In the genomic region with DNA sequence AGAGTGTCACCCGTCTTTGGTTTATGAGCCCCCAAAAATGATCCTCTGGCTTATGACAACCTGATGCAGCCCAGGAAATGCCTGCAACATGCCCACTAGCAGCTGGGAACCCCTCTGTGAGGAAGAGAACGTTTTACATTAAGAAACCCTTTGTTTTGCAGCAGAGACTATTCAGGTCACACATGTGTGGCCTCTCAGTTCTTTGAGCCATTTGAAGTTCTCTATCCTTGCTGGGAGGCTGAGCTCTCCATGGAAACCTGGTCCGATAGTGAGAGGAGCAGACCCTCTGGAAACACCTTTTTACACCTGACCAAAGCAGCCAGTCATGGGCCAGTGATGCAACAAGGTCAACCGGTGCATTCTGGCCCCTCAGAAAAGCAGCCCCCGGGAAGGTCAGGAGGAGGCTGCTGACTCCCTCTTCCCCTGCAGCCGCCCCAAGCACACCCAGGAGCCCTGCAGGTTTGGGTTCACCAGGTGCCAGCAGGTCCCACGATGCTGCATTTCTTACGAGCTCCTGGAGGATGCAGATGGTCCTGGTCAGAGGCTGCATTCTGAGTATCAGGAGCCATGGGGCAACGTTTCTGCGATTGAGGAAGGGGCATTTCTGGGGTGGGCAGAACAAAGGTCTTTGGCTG, we compare ENCODE assay signal across 32 cellular contexts.
"Had no signal": no experiment of that assay in that cellular context is flagged by ENCODE, and none has a peak within 500 bp of the region (broad histone marks: within the 10 kb centered on the region; RNA-seq: fewer than 3 reads in every experiment).

No MANE protein-coding gene starts in this region.

- H3K27me3 Mint-ChIP-seq: activated B cell treated with CpG ODN at 0.5 μM for 24 hours; activated CD4-positive, alpha-beta memory T cell treated with anti-CD3 and anti-CD28 coated beads for 36 hours had no signal

- H3K36me3 Mint-ChIP-seq: activated CD4-positive, alpha-beta memory T cell treated with anti-CD3 and anti-CD28 coated beads for 36 hours; activated naive CD4-positive, alpha-beta T cell treated with anti-CD3 and anti-CD28 coated beads, Interleukin-2, amount 50 U/mL, for 72 hours had no signal

- H3K4me3 Mint-ChIP-seq: activated B cell treated with CpG ODN at 0.5 μM for 24 hours; activated CD4-positive, alpha-beta memory T cell treated with anti-CD3 and anti-CD28 coated beads for 36 hours; activated naive CD4-positive, alpha-beta T cell treated with anti-CD3 and anti-CD28 coated beads for 36 hours; activated T-cell treated with anti-CD3 and anti-CD28 coated beads, Interleukin-2, amount 50 U/mL, for 4 hours; activated T-helper 1 cell treated with anti-CD3 and anti-CD28 coated beads, Interleukin-12 subunit alpha, Interleukin-12 subunit beta, Interleukin-2, Interleukin-4 antibody, amounts not matched to agents 30 ng/mL and 10 ng/mL and 1 ng/mL, durations not matched to agents 14 hours and 24 hours and 36 hours; T-helper 1 cell treated with Interleukin-12 subunit alpha and Interleukin-12 subunit beta and Interleukin-4 antibody, amounts not matched to agents 30 μg/mL and 1 μg/mL, for 36 hours; T-helper 2 cell treated with Interferon-gamma antibody and Interleukin-4, amounts not matched to agents 5 μg/mL and 100 μg/mL, for 36 hours had no signal

- H3K36me3 ChIP-seq: adrenal gland, breast epithelium had no signal

- H3K9me3 ChIP-seq: adrenal gland, body of pancreas, breast epithelium had no signal

- H3K4me1 ChIP-seq: breast epithelium had no signal

- ATAC-seq: activated naive CD4-positive, alpha-beta T cell treated with anti-CD3 and anti-CD28 coated beads, Interleukin-2, amount 50 U/mL, for 72 hours; activated T-cell treated with anti-CD3 and anti-CD28 coated beads, Interleukin-2, amount 50 U/mL, for 4 hours; body of pancreas; K562 had no signal

- H3K27me3 ChIP-seq: adrenal gland, body of pancreas, breast epithelium had no signal

- H3K9me3 Mint-ChIP-seq: activated B cell treated with CpG ODN at 0.5 μM for 24 hours; activated CD4-positive, alpha-beta memory T cell treated with anti-CD3 and anti-CD28 coated beads for 36 hours; activated naive CD4-positive, alpha-beta T cell treated with anti-CD3 and anti-CD28 coated beads for 36 hours; activated naive CD4-positive, alpha-beta T cell treated with anti-CD3 and anti-CD28 coated beads, Interleukin-2, amount 50 U/mL, for 72 hours; activated T-cell treated with anti-CD3 and anti-CD28 coated beads, Interleukin-2, amount 50 U/mL, for 4 hours; activated T-helper 1 cell treated with anti-CD3 and anti-CD28 coated beads, Interleukin-12 subunit alpha, Interleukin-12 subunit beta, Interleukin-2, Interleukin-4 antibody, amounts not matched to agents 30 ng/mL and 10 ng/mL and 1 ng/mL, durations not matched to agents 14 hours and 24 hours and 36 hours; T-helper 1 cell treated with Interleukin-12 subunit alpha and Interleukin-12 subunit beta and Interleukin-4 antibody, amounts not matched to agents 30 μg/mL and 1 μg/mL, for 36 hours; T-helper 2 cell treated with Interferon-gamma antibody and Interleukin-4, amounts not matched to agents 5 μg/mL and 100 μg/mL, for 36 hours had no signal

- H3K4me3 ChIP-seq: adrenal gland, body of pancreas, breast epithelium, K562 had no signal

- DNase-seq: activated B cell treated with CpG ODN at 0.5 μM for 24 hours; activated CD4-positive, alpha-beta memory T cell treated with anti-CD3 and anti-CD28 coated beads for 36 hours; activated CD4-positive, alpha-beta T cell treated with anti-CD3 and anti-CD28 coated beads for 4 hours; activated CD4-positive, alpha-beta T cell treated with anti-CD3 and anti-CD28 coated beads, Interleukin-2, amount 50 U/mL, for 1 hour; activated CD4-positive, CD25-positive, alpha-beta regulatory T cell treated with anti-CD3 and anti-CD28 coated beads, Interleukin-2, amount 50 U/mL, for 72 hours; activated CD8-positive, alpha-beta memory T cell treated with anti-CD3 and anti-CD28 coated beads, Interleukin-2, amount 50 U/mL, for 4 hours; activated gamma-delta T cell treated with Interleukin-2 at 50 U/mL for 16 hours; activated naive CD4-positive, alpha-beta T cell treated with anti-CD3 and anti-CD28 coated beads for 36 hours; activated T-cell treated with anti-CD3 and anti-CD28 coated beads for 4 hours; activated T-cell treated with anti-CD3 and anti-CD28 coated beads, Interleukin-2, amount 50 U/mL, for 4 hours; body of pancreas; Karpas-422; MM.1S; NCI-H1092 treated with DMSO at 0.1 percent for 48 hours; NCI-H1417; NCI-H146; NCI-H187; NCI-H2029 treated with DMSO at 0.1 percent for 48 hours; NCI-H2107; NCI-H2171; NCI-H510A; NCI-H526; NCI-H748 treated with DMSO at 0.1 percent for 48 hours; NK-92 treated with Interleukin-12 subunit alpha and Interleukin-12 subunit beta, amount 100 ng/mL, for 24 hours; Right ventricle myocardium superior had no signal

- H3K27ac Mint-ChIP-seq: activated B cell treated with CpG ODN at 0.5 μM for 24 hours; activated CD4-positive, alpha-beta memory T cell treated with anti-CD3 and anti-CD28 coated beads for 36 hours; activated naive CD4-positive, alpha-beta T cell treated with anti-CD3 and anti-CD28 coated beads for 36 hours; activated naive CD4-positive, alpha-beta T cell treated with anti-CD3 and anti-CD28 coated beads, Interleukin-2, amount 50 U/mL, for 72 hours; activated T-helper 1 cell treated with anti-CD3 and anti-CD28 coated beads, Interleukin-12 subunit alpha, Interleukin-12 subunit beta, Interleukin-2, Interleukin-4 antibody, amounts not matched to agents 30 ng/mL and 10 ng/mL and 1 ng/mL, durations not matched to agents 14 hours and 24 hours and 36 hours; T-helper 1 cell treated with Interleukin-12 subunit alpha and Interleukin-12 subunit beta and Interleukin-4 antibody, amounts not matched to agents 30 μg/mL and 1 μg/mL, for 36 hours; T-helper 2 cell treated with Interferon-gamma antibody and Interleukin-4, amounts not matched to agents 5 μg/mL and 100 μg/mL, for 36 hours had no signal

- H3K27ac ChIP-seq: adrenal gland, body of pancreas, breast epithelium had no signal
